In genomic region chr6:121443953-121444590, GRCh38 we compare ENCODE assay signal across 13 cellular contexts. TPM values are rescaled to one million over a fixed set of nuclear protein-coding genes. Genes with fewer than 3 reads are reported as not detected.
A peak's percentile ranks its signal among the peaks of the same experiment; 100 is the strongest.
DNase-seq lines count a peak whose midpoint lies in the region; ATAC-seq and TF ChIP-seq lines count a peak whose summit lies in the region.
"Had no signal": no experiment of that assay in that cellular context is flagged by ENCODE, and none has a peak within 500 bp of the region (broad histone marks: within the 10 kb centered on the region; RNA-seq: fewer than 3 reads in every experiment).

No MANE protein-coding gene starts in this region.

- dilution Hi-C loops in mammary epithelial cell (cut with HindIII; ENCODE audit: low sequenced_read_pairs), result loop anchor here (25.0 kb wide), 1 partner anchor 593 kb away; no protein-coding TSS in a partner anchor

- H3K9ac ChIP-seq in mammary epithelial cell (ENCODE audit: insufficient read depth, low read length), result no peak overlapping the region

- H3K9me3 ChIP-seq in breast epithelium, result no peaks in the 10 kb centered on the region
- H3K9me3 ChIP-seq in mammary epithelial cell (replicated peaks; ENCODE audit: insufficient read depth, low read length), result no peaks in the 10 kb centered on the region
- H3K9me3 ChIP-seq in SJCRH30 (replicated peaks), result no peaks in the 10 kb centered on the region

- peak overlapping the region; percentile 45 for H3K4me2 ChIP-seq in mammary epithelial cell (ENCODE audit: insufficient read depth, low read depth, low read length)

- CTCF ChIA-PET in MCF 10A (lab: Yijun Ruan, JAX), result interaction anchor here (0.7 to 1.1 kb wide), 6 partner anchors 11 to 407 kb away, joined by 3 to 4 read pairs (median 3); no protein-coding TSS in a partner anchor
- CTCF ChIA-PET in mammary epithelial cell (lab: Charles Lee; ENCODE audit: low non-redundant PET), result no interaction called here

- peaks cover 0 to 5% of the 10 kb centered on the region in 2 donors for H3K4me1 ChIP-seq in breast epithelium
- peaks cover 56% of the 10 kb centered on the region for H3K4me1 ChIP-seq in mammary epithelial cell (ENCODE audit: insufficient read depth, low read length)
- H3K4me1 ChIP-seq in urinary bladder (ENCODE audit: insufficient read depth), result no peaks in the 10 kb centered on the region
- no peaks in the 10 kb centered on the region for H3K4me1 ChIP-seq in SJCRH30

- H3K4me3 ChIP-seq in breast epithelium, result peak overlapping the region in 1 of 3 donors; percentile 19
- no peak overlapping the region for H3K4me3 ChIP-seq in mammary epithelial cell (replicated peaks in 1 of 3; ENCODE audit: insufficient read depth in 1 of 3, low read depth in 2 of 3, low read length in 3 of 3)
- H3K4me3 ChIP-seq in urinary bladder (ENCODE audit: low read depth, low read length), result peak overlapping the region; percentile 4
- no peak overlapping the region for H3K4me3 ChIP-seq in SJCRH30

- no peak for TF ChIP-seq CTCF in breast epithelium (IDR thresholded peaks at IDR 0.05)
- TF ChIP-seq CTCF in MCF 10A (IDR thresholded peaks at IDR 0.05; ENCODE audit: unreplicated experiment), result no peak
- no peak for TF ChIP-seq CTCF in mammary epithelial cell (conservative IDR thresholded peaks at IDR 0.05 in 1 of 2, IDR thresholded peaks at IDR 0.05 in 1 of 2; ENCODE audit: extremely low read depth in 1 of 2, insufficient read depth in 1 of 2, low read depth in 1 of 2, low read length in 2 of 2)
- TF ChIP-seq CTCF in CD14-positive monocyte (IDR thresholded peaks at IDR 0.05), result no peak

- H3K4me3 Mint-ChIP-seq in MCF 10A (ENCODE audit: unreplicated experiment) (no peak overlapping the region), CD14-positive monocyte (no peak overlapping the region)
- H3K4me3 Mint-ChIP-seq: dendritic cell treated with granulocyte-macrophage colony-stimulating factor and Interleukin-4, amounts not matched to agents 40 ng/mL and 50 ng/mL, for 4 days; stimulated activated effector memory CD8-positive, alpha-beta T cell treated with anti-CD3 and anti-CD28 coated beads, Interleukin-12 subunit alpha, Interleukin-12 subunit beta, amount 100 ng/mL, for 72 hours had no signal

- no peaks in the 10 kb centered on the region for H3K27me3 Mint-ChIP-seq in MCF 10A (ENCODE audit: insufficient read depth, unreplicated experiment)
- peaks cover 7 to 18% (median 14%) of the 10 kb centered on the region in 3 donors for H3K27me3 Mint-ChIP-seq in CD14-positive monocyte (ENCODE audit: low read depth in 3 of 3)

- H3K27me3 ChIP-seq in breast epithelium (no peaks in the 10 kb centered on the region), mammary epithelial cell (ENCODE audit: insufficient read depth, low read length) (no peaks in the 10 kb centered on the region), SJCRH30 (no peaks in the 10 kb centered on the region)

- DNase-seq in breast epithelium (ENCODE audit: low spot score in 2 of 2), result no peak
- DNase-seq in MCF 10A (ENCODE audit: unreplicated experiment), result no peak
- DNase-seq in mammary epithelial cell, result no peak
- peak; percentile 52 for DNase-seq in kidney glomerular epithelial cell (lab: John Stamatoyannopoulos, UW)
- no peak for DNase-seq in CD14-positive monocyte (ENCODE audit: low spot score)
- DNase-seq in SJCRH30, result no peak
- DNase-seq: activated CD4-positive, alpha-beta T cell treated with anti-CD3 and anti-CD28 coated beads for 1 hour; DND-41; Karpas-422 had no signal

- in situ Hi-C loops in mammary epithelial cell (cut with MboI; ENCODE audit: low sequenced_read_pairs in 2 of 2), result no loop called here

- no peak for TF ChIP-seq POLR2A in breast epithelium (IDR thresholded peaks at IDR 0.05)

- H3K79me2 ChIP-seq in mammary epithelial cell (ENCODE audit: insufficient read depth, low read length), result peaks cover 81% of the 10 kb centered on the region

- intact Hi-C loops in breast epithelium (cut with DNase I; ENCODE audit: low total_unique reads), result no loop called here
- intact Hi-C loops in MCF 10A (cut with micrococcal nuclease), result no loop called here
- intact Hi-C loops in mammary epithelial cell (cut with micrococcal nuclease), result no loop called here
- intact Hi-C loops in CD14-positive monocyte (cut with micrococcal nuclease), result no loop called here

- H3K27ac Mint-ChIP-seq in MCF 10A (ENCODE audit: low read depth, unreplicated experiment), result no peak overlapping the region
- no peak overlapping the region for H3K27ac Mint-ChIP-seq in CD14-positive monocyte
- H3K27ac Mint-ChIP-seq: dendritic cell treated with granulocyte-macrophage colony-stimulating factor and Interleukin-4, amounts not matched to agents 40 ng/mL and 50 ng/mL, for 4 days; stimulated activated effector memory CD8-positive, alpha-beta T cell treated with anti-CD3 and anti-CD28 coated beads, Interleukin-12 subunit alpha, Interleukin-12 subunit beta, amount 100 ng/mL, for 72 hours had no signal

- WGBS in mammary epithelial cell (ENCODE audit: low coverage, missing lambda C conversion rate), result 31% methylated on average over 3 of the region's 3 CpGs
- WGBS in urinary bladder, result 44% methylated on average over 3 of the region's 3 CpGs

- ATAC-seq in GM18519 (IDR thresholded peaks at IDR 0.05; ENCODE audit: low FRiP score, unreplicated experiment), result no peak
- ATAC-seq: stimulated activated effector memory CD8-positive, alpha-beta T cell treated with anti-CD3 and anti-CD28 coated beads, Interleukin-12 subunit alpha, Interleukin-12 subunit beta, amount 100 ng/mL, for 72 hours had no signal

- H3K27ac ChIP-seq in breast epithelium (peak overlapping the region; percentile 41 to 56), mammary epithelial cell (ENCODE audit: insufficient read depth, low read depth, low read length) (peak overlapping the region; percentile 7), urinary bladder (ENCODE audit: low read depth) (no peak overlapping the region), SJCRH30 (no peak overlapping the region)

- H3K9me3 Mint-ChIP-seq in MCF 10A (ENCODE audit: unreplicated experiment) (no peaks in the 10 kb centered on the region), CD14-positive monocyte (peaks cover 0 to 3% (median 2%) of the 10 kb centered on the region in 7 donors)
- H3K9me3 Mint-ChIP-seq: dendritic cell treated with granulocyte-macrophage colony-stimulating factor and Interleukin-4, amounts not matched to agents 40 ng/mL and 50 ng/mL, for 4 days; stimulated activated effector memory CD8-positive, alpha-beta T cell treated with anti-CD3 and anti-CD28 coated beads, Interleukin-12 subunit alpha, Interleukin-12 subunit beta, amount 100 ng/mL, for 72 hours had no signal

- H3K36me3 ChIP-seq in breast epithelium (no peaks in the 10 kb centered on the region), mammary epithelial cell (ENCODE audit: insufficient read depth, low read length) (peaks cover 12% of the 10 kb centered on the region), urinary bladder (ENCODE audit: insufficient read depth) (peaks cover 5% of the 10 kb centered on the region), SJCRH30 (no peaks in the 10 kb centered on the region)

- no TSS peak for BruUV-seq in MCF 10A (replicated peaks; lab: Mats Ljungman, UMichigan)
- BruUV-seq in mammary epithelial cell (replicated peaks; lab: Mats Ljungman, UMichigan), result no TSS peak

- H3K4me1 Mint-ChIP-seq in MCF 10A (ENCODE audit: insufficient read depth, unreplicated experiment) (peaks cover 7% of the 10 kb centered on the region), CD14-positive monocyte (no peaks in the 10 kb centered on the region)
- H3K4me1 Mint-ChIP-seq: stimulated activated effector memory CD8-positive, alpha-beta T cell treated with anti-CD3 and anti-CD28 coated beads, Interleukin-12 subunit alpha, Interleukin-12 subunit beta, amount 100 ng/mL, for 72 hours had no signal

- H3K36me3 Mint-ChIP-seq in MCF 10A (ENCODE audit: insufficient read depth, unreplicated experiment) (no peaks in the 10 kb centered on the region), CD14-positive monocyte (no peaks in the 10 kb centered on the region)
- H3K36me3 Mint-ChIP-seq: stimulated activated effector memory CD8-positive, alpha-beta T cell treated with anti-CD3 and anti-CD28 coated beads, Interleukin-12 subunit alpha, Interleukin-12 subunit beta, amount 100 ng/mL, for 72 hours had no signal

- no peak overlapping the region for H2AFZ ChIP-seq in mammary epithelial cell (ENCODE audit: low read depth, low read length)

- POLR2A ChIA-PET in MCF 10A (lab: Yijun Ruan, JAX), result interaction anchor here (0.6 to 1.6 kb wide), 4 partner anchors 9 to 187 kb away, joined by 3 read pairs; partner anchors contain the start of gene GJA1

- H4K20me1 ChIP-seq in mammary epithelial cell (ENCODE audit: insufficient read depth, low read length), result no peaks in the 10 kb centered on the region

RNA-seq across cellular contexts. Expression of gene GJA1, which starts 8.6 kb away (rescaled TPM):
- total RNA-seq in breast epithelium (10 to 100 TPM; 37.3 to 91.0 (median 90.1) TPM), MCF 10A (2022) (not detected in 2 replicates), mammary epithelial cell (100 to 1,000 TPM; 114 to 269 TPM), urinary bladder (160 TPM)
- polyA plus RNA-seq in mammary epithelial cell (101 TPM), urinary bladder (117 TPM), CD14-positive monocyte (not detected)
- polyA minus RNA-seq in mammary epithelial cell, result 146 TPM
- 4.0 and 4.5 TPM in 2 replicates for total RNA-seq in SJCRH30 (2014; rRNA removed; shearing (Covaris generic))

Comparison
In these comparisons a context has a peak if more than half of its experiments do, and no peak if none do; other contexts are left out.
1. H3K27ac ChIP-seq: peak in breast epithelium (2 of 2) and mammary epithelial cell (single experiment); none in urinary bladder (single experiment) and SJCRH30 (single experiment).